ENCODE assay signal across 35 cellular contexts in the genomic region with DNA sequence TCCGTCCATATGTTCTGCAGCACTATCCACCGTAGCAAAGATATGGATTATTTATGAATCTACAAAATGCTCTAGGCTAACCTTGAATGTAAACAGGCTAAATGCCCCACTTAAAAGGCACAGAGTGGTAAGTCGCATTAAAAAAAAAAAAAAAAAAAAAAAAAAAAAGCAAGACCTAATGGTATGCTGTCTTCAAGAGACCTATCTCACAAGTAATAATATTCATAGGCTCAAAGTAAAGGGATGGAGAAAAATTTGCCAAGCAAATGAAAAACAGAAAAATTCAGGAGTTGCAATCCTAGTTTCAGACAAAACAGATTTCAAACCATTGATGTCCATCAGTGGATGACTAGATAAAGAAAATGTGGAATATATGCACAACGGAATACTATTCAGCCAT.
"Had no signal": no experiment of that assay in that cellular context is flagged by ENCODE, and none has a peak within 500 bp of the region (broad histone marks: within the 10 kb centered on the region; RNA-seq: fewer than 3 reads in every experiment).

No MANE protein-coding gene starts in this region.

- H3K36me3 ChIP-seq: MG63 had no signal

- H3K27me3 ChIP-seq: MG63 had no signal

- H3K4me3 ChIP-seq: MG63 had no signal

- DNase-seq: Kasumi-1, MG63, MM.1S, MV-4-11, NCI-H1048, NCI-H1092, NCI-H1092 treated with DMSO at 0.1 percent for 48 hours, NCI-H1105, NCI-H1105 treated with DMSO at 0.1 percent for 48 hours, NCI-H1417, NCI-H1417 treated with DMSO at 0.1 percent for 48 hours, NCI-H1436 treated with DMSO at 0.1 percent for 48 hours, NCI-H146, NCI-H1694, NCI-H1694 treated with DMSO at 0.1 percent for 48 hours, NCI-H187, NCI-H187 treated with DMSO at 0.1 percent for 48 hours, NCI-H1930, NCI-H2029, NCI-H2029 treated with DMSO at 0.1 percent for 48 hours, NCI-H2081, NCI-H2081 treated with DMSO at 0.1 percent for 48 hours, NCI-H2107, NCI-H2171, NCI-H2171 treated with DMSO at 0.1 percent for 48 hours, NCI-H2227 treated with DMSO at 0.1 percent for 48 hours, NCI-H226, NCI-H345, NCI-H446, NCI-H446 treated with DMSO at 0.1 percent for 48 hours, NCI-H510A, NCI-H510A treated with DMSO at 0.1 percent for 48 hours, NCI-H524, NCI-H524 treated with DMSO at 0.1 percent for 48 hours, NCI-H526 had no signal
